8 cellular contexts compared by ENCODE assay signal in the genomic region with DNA sequence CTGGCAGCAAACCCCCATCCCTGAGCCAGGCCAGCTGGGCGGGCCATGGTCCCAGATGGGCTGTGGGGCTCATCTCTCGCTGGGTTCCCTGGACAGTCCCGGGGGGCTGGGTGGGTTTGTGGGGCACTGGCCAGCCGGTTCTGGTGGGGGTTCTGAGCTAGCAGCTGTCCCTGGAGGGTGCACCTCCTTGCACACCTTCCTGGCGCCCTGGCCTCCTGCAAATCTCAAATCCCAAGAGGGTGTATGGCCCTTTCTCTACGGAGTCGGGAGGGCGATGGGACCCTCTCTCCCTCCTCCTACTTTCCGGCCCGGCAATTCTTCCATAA. TPM values are rescaled to one million over a fixed set of nuclear protein-coding genes. Genes with fewer than 3 reads are reported as not detected.
DNase-seq lines count a peak whose midpoint lies in the region; ATAC-seq, FAIRE-seq and TF ChIP-seq lines count a peak whose summit lies in the region.

No MANE protein-coding gene starts in this region.

- ATAC-seq in stimulated activated effector memory CD8-positive, alpha-beta T cell treated with anti-CD3 and anti-CD28 coated beads, Interleukin-12 subunit alpha, Interleukin-12 subunit beta, amount 100 ng/mL, for 72 hours, result no peak

- H3K4me3 Mint-ChIP-seq in stimulated activated effector memory CD8-positive, alpha-beta T cell treated with anti-CD3 and anti-CD28 coated beads, Interleukin-12 subunit alpha, Interleukin-12 subunit beta, amount 100 ng/mL, for 72 hours, result peak overlapping the region; percentile 73
- H3K4me3 Mint-ChIP-seq in CD14-positive monocyte, result peak overlapping the region in 1 of 2 donors; percentile 85

- FAIRE-seq in kidney (lab: Jason Lieb, UNC), result no peak

- intact Hi-C loops in ascending aorta (cut with DNase I), result loop anchor here (2.0 kb wide), 1 partner anchor 13 kb away; no protein-coding TSS in a partner anchor
- intact Hi-C loops in kidney (cut with DNase I), result no loop called here
- intact Hi-C loops in CD14-positive monocyte (cut with micrococcal nuclease), result no loop called here

- H3K27ac ChIP-seq in HUES48 (ENCODE audit: low read depth, low read length), result peak overlapping the region; percentile 81
- H3K27ac ChIP-seq in ascending aorta, result peak overlapping the region; percentile 78 to 98
- peak overlapping the region; percentile 67 to 81 for H3K27ac ChIP-seq in kidney (ENCODE audit: low read depth in 2 of 2, low read length in 2 of 2)

- H3K4me1 ChIP-seq in HUES48 (ENCODE audit: control insufficient read depth, insufficient read depth, low read length), result peaks cover 49% of the 10 kb centered on the region
- H3K4me1 ChIP-seq in ascending aorta, result peaks cover 40 to 73% of the 10 kb centered on the region in 2 donors
- peaks cover 36 to 56% of the 10 kb centered on the region in 2 donors for H3K4me1 ChIP-seq in kidney (ENCODE audit: control insufficient read depth in 1 of 2, insufficient read depth in 1 of 2, low read depth in 1 of 2, low read length in 2 of 2)

- no peaks in the 10 kb centered on the region for H3K9me3 Mint-ChIP-seq in stimulated activated effector memory CD8-positive, alpha-beta T cell treated with anti-CD3 and anti-CD28 coated beads, Interleukin-12 subunit alpha, Interleukin-12 subunit beta, amount 100 ng/mL, for 72 hours
- peaks cover 0 to 10% (median 2%) of the 10 kb centered on the region in 7 donors for H3K9me3 Mint-ChIP-seq in CD14-positive monocyte

- H3K4me3 ChIP-seq in HUES48 (ENCODE audit: low read depth, low read length) (peak overlapping the region; percentile 64), ascending aorta (peak overlapping the region; percentile 94 to 98), kidney (ENCODE audit: low read length in 2 of 2) (peak overlapping the region in 1 of 2 donors; percentile 44)

- no peak overlapping the region for H3K9ac ChIP-seq in HUES48 (ENCODE audit: low read depth, low read length)
- no peak overlapping the region for H3K9ac ChIP-seq in kidney (ENCODE audit: low read length in 2 of 2)

- peaks cover 38 to 72% (median 59%) of the 10 kb centered on the region in 3 donors for H3K27me3 Mint-ChIP-seq in CD14-positive monocyte (ENCODE audit: low read depth in 3 of 3)

- H3K27me3 ChIP-seq in HUES48 (ENCODE audit: control insufficient read depth, insufficient read depth, low read length), result no peaks in the 10 kb centered on the region
- H3K27me3 ChIP-seq in ascending aorta, result no peaks in the 10 kb centered on the region

- H3K36me3 Mint-ChIP-seq in stimulated activated effector memory CD8-positive, alpha-beta T cell treated with anti-CD3 and anti-CD28 coated beads, Interleukin-12 subunit alpha, Interleukin-12 subunit beta, amount 100 ng/mL, for 72 hours, result no peaks in the 10 kb centered on the region
- no peaks in the 10 kb centered on the region for H3K36me3 Mint-ChIP-seq in CD14-positive monocyte

- no peak for DNase-seq in ascending aorta (ENCODE audit: low spot score in 2 of 2)
- no peak for DNase-seq in kidney
- DNase-seq in stimulated activated effector memory CD8-positive, alpha-beta T cell treated with anti-CD3 and anti-CD28 coated beads, Interleukin-12 subunit alpha, Interleukin-12 subunit beta, amount 100 ng/mL, for 72 hours (ENCODE audit: low spot score in 2 of 2), result no peak
- no peak for DNase-seq in NCI-H1105 treated with DMSO at 0.1 percent for 48 hours (lab: John Stamatoyannopoulos, UW)
- no peak for DNase-seq in NCI-H748 treated with DMSO at 0.1 percent for 48 hours (lab: John Stamatoyannopoulos, UW)
- DNase-seq in NCI-H2107 treated with DMSO at 0.1 percent for 48 hours (lab: John Stamatoyannopoulos, UW; ENCODE audit: unreplicated experiment), result no peak
- no peak for DNase-seq in CD14-positive monocyte (ENCODE audit: low spot score)

- no peak for TF ChIP-seq CTCF in ascending aorta (IDR thresholded peaks at IDR 0.05)
- no peak for TF ChIP-seq CTCF in kidney (IDR thresholded peaks at IDR 0.05; ENCODE audit: borderline replicate concordance, extremely low read depth, insufficient read depth)
- TF ChIP-seq CTCF in CD14-positive monocyte (IDR thresholded peaks at IDR 0.05), result no peak

- H3K9me3 ChIP-seq in HUES48 (ENCODE audit: control insufficient read depth, insufficient read depth, low read length), result no peaks in the 10 kb centered on the region
- H3K9me3 ChIP-seq in ascending aorta, result no peaks in the 10 kb centered on the region
- no peaks in the 10 kb centered on the region for H3K9me3 ChIP-seq in kidney (ENCODE audit: control insufficient read depth in 1 of 2, low read length in 2 of 2)

- no peaks in the 10 kb centered on the region for H3K36me3 ChIP-seq in HUES48 (ENCODE audit: control insufficient read depth, insufficient read depth, low read length)
- no peaks in the 10 kb centered on the region for H3K36me3 ChIP-seq in ascending aorta
- H3K36me3 ChIP-seq in kidney (ENCODE audit: control insufficient read depth in 1 of 2, insufficient read depth in 2 of 2, low read length in 2 of 2), result no peaks in the 10 kb centered on the region

- peaks cover 19% of the 10 kb centered on the region for H3K4me1 Mint-ChIP-seq in stimulated activated effector memory CD8-positive, alpha-beta T cell treated with anti-CD3 and anti-CD28 coated beads, Interleukin-12 subunit alpha, Interleukin-12 subunit beta, amount 100 ng/mL, for 72 hours
- peaks cover 11% of the 10 kb centered on the region for H3K4me1 Mint-ChIP-seq in CD14-positive monocyte

- no peak overlapping the region for H3K27ac Mint-ChIP-seq in stimulated activated effector memory CD8-positive, alpha-beta T cell treated with anti-CD3 and anti-CD28 coated beads, Interleukin-12 subunit alpha, Interleukin-12 subunit beta, amount 100 ng/mL, for 72 hours
- no peak overlapping the region for H3K27ac Mint-ChIP-seq in CD14-positive monocyte

RNA-seq across cellular contexts. Expression of a gene that starts 1.2 kb away (rescaled TPM):
- total RNA-seq in ascending aorta (469 TPM), kidney (342 TPM)
- polyA plus RNA-seq in kidney (ENCODE audit: insufficient read depth, low read depth, low replicate concordance) (94.0 TPM), CD14-positive monocyte (not detected)

RNA-seq across cellular contexts. Expression of a gene that starts 18.6 kb away (rescaled TPM):
- total RNA-seq in ascending aorta (1,828 TPM), kidney (1,221 TPM)
- polyA plus RNA-seq in kidney (ENCODE audit: insufficient read depth, low read depth, low replicate concordance) (2,336 TPM), CD14-positive monocyte (100 to 1,000 TPM; 799 to 968 TPM)

RNA-seq across cellular contexts. Expression of a gene that starts 38.8 kb away (rescaled TPM):
- total RNA-seq in ascending aorta, result 0.43 TPM
- 4.5 TPM for total RNA-seq in kidney
- 2.0 TPM for polyA plus RNA-seq in kidney (ENCODE audit: insufficient read depth, low read depth, low replicate concordance)
- polyA plus RNA-seq in CD14-positive monocyte, result under 1 TPM; 0.60 to 0.61 TPM

RNA-seq across cellular contexts. Expression of a gene that starts 59.1 kb away (rescaled TPM):
- total RNA-seq in ascending aorta, result not detected
- total RNA-seq in kidney, result 0.13 TPM
- polyA plus RNA-seq in kidney (ENCODE audit: insufficient read depth, low read depth, low replicate concordance), result 1.5 TPM
- not detected for polyA plus RNA-seq in CD14-positive monocyte
